11 cellular contexts compared by ENCODE assay signal in genomic region chr16:88939814-88940195, GRCh38. TPM values are rescaled to one million over a fixed set of nuclear protein-coding genes. Genes with fewer than 3 reads are reported as not detected.
DNase-seq lines count a peak whose midpoint lies in the region; ATAC-seq and TF ChIP-seq lines count a peak whose summit lies in the region.
"Had no signal": no experiment of that assay in that cellular context is flagged by ENCODE, and none has a peak within 500 bp of the region (broad histone marks: within the 10 kb centered on the region; RNA-seq: fewer than 3 reads in every experiment).

No MANE protein-coding gene starts in this region.

- DNase-seq in Jurkat, Clone E6-1 (ENCODE audit: low read depth, low spot score) = no peak
- DNase-seq in tibial artery = no peak
- DNase-seq in activated naive CD8-positive, alpha-beta T cell treated with anti-CD3 and anti-CD28 coated beads for 36 hours = no peak
- DNase-seq in NCI-H1930 (lab: John Stamatoyannopoulos, UW) = no peak
- DNase-seq: activated gamma-delta T cell; effector CD8-positive, alpha-beta T cell; GDM1 had no signal

- peaks cover 29 to 45% of the 10 kb centered on the region in 2 donors for H3K4me1 ChIP-seq in mucosa of rectum (ENCODE audit: control insufficient read depth in 2 of 2, insufficient read depth in 2 of 2, low read length in 2 of 2)
- H3K4me1 ChIP-seq in tibial artery = peaks cover 0 to 31% (median 18%) of the 10 kb centered on the region in 4 donors

- H3K9me3 ChIP-seq in mucosa of rectum (ENCODE audit: control insufficient read depth in 2 of 2, low read length in 2 of 2) = no peaks in the 10 kb centered on the region
- H3K9me3 ChIP-seq in tibial artery = no peaks in the 10 kb centered on the region

- H3K27me3 ChIP-seq in mucosa of rectum (ENCODE audit: control insufficient read depth in 2 of 2, insufficient read depth in 2 of 2, low read length in 2 of 2) (peaks cover 7 to 23% of the 10 kb centered on the region in 2 donors), tibial artery (peaks cover 0 to 89% of the 10 kb centered on the region in 2 donors)

- peaks cover 62% of the 10 kb centered on the region for H3K4me1 Mint-ChIP-seq in dendritic cell treated with granulocyte-macrophage colony-stimulating factor and Interleukin-4, amounts not matched to agents 40 ng/mL and 50 ng/mL, for 4 days (ENCODE audit: low read depth)
- H3K4me1 Mint-ChIP-seq in activated naive CD8-positive, alpha-beta T cell treated with anti-CD3 and anti-CD28 coated beads for 36 hours = peaks cover 6% of the 10 kb centered on the region

- peak overlapping the region; percentile 75 for H3K4me3 Mint-ChIP-seq in dendritic cell treated with granulocyte-macrophage colony-stimulating factor and Interleukin-4, amounts not matched to agents 40 ng/mL and 50 ng/mL, for 4 days
- no peak overlapping the region for H3K4me3 Mint-ChIP-seq in activated naive CD8-positive, alpha-beta T cell treated with anti-CD3 and anti-CD28 coated beads for 36 hours

- H3K27me3 Mint-ChIP-seq in dendritic cell treated with granulocyte-macrophage colony-stimulating factor and Interleukin-4, amounts not matched to agents 40 ng/mL and 50 ng/mL, for 4 days = peaks cover 38% of the 10 kb centered on the region
- peaks cover 64% of the 10 kb centered on the region for H3K27me3 Mint-ChIP-seq in activated naive CD8-positive, alpha-beta T cell treated with anti-CD3 and anti-CD28 coated beads for 36 hours

- H3K27ac Mint-ChIP-seq in dendritic cell treated with granulocyte-macrophage colony-stimulating factor and Interleukin-4, amounts not matched to agents 40 ng/mL and 50 ng/mL, for 4 days = peak overlapping the region; percentile 69
- H3K27ac Mint-ChIP-seq in activated naive CD8-positive, alpha-beta T cell treated with anti-CD3 and anti-CD28 coated beads for 36 hours = no peak overlapping the region

- peaks cover 10% of the 10 kb centered on the region for H3K36me3 Mint-ChIP-seq in dendritic cell treated with granulocyte-macrophage colony-stimulating factor and Interleukin-4, amounts not matched to agents 40 ng/mL and 50 ng/mL, for 4 days (ENCODE audit: low read depth)
- H3K36me3 Mint-ChIP-seq in activated naive CD8-positive, alpha-beta T cell treated with anti-CD3 and anti-CD28 coated beads for 36 hours = no peaks in the 10 kb centered on the region

- no peak for TF ChIP-seq CTCF in tibial artery (IDR thresholded peaks at IDR 0.05)

- intact Hi-C loops in dendritic cell treated with granulocyte-macrophage colony-stimulating factor and Interleukin-4, amounts not matched to agents 40 ng/mL and 50 ng/mL, for 4 days (cut with micrococcal nuclease) = loop anchor here (5.0 to 10.0 kb wide), 4 partner anchors 32 to 227 kb away; partner anchors contain the start of gene APRT
- intact Hi-C loops in tibial artery (cut with DNase I; ENCODE audit: low total_unique reads) = loop anchor here (10.0 kb wide), 2 partner anchors 55 to 275 kb away; partner anchors contain the start of gene ZNF778

- no peak for ATAC-seq in GM21447 (IDR thresholded peaks at IDR 0.05; ENCODE audit: unreplicated experiment)
- ATAC-seq in GM18520 (IDR thresholded peaks at IDR 0.05; ENCODE audit: unreplicated experiment) = no peak

- peak overlapping the region; percentile 42 to 48 for H3K27ac ChIP-seq in mucosa of rectum (ENCODE audit: low read depth in 2 of 2, low read length in 2 of 2)
- H3K27ac ChIP-seq in tibial artery = no peak overlapping the region

- peak overlapping the region; percentile 67 for H3K4me3 ChIP-seq in Jurkat, Clone E6-1 (ENCODE audit: low read length)
- H3K4me3 ChIP-seq in mucosa of rectum (ENCODE audit: low read length in 2 of 2) = peak overlapping the region; percentile 61 to 70
- peak overlapping the region; percentile 38 to 52 for H3K4me3 ChIP-seq in tibial artery

- H3K9me3 Mint-ChIP-seq in dendritic cell treated with granulocyte-macrophage colony-stimulating factor and Interleukin-4, amounts not matched to agents 40 ng/mL and 50 ng/mL, for 4 days = no peaks in the 10 kb centered on the region
- H3K9me3 Mint-ChIP-seq in activated naive CD8-positive, alpha-beta T cell treated with anti-CD3 and anti-CD28 coated beads for 36 hours = no peaks in the 10 kb centered on the region

- H3K9ac ChIP-seq in mucosa of rectum (ENCODE audit: low read depth in 1 of 2, low read length in 2 of 2) = peak overlapping the region in 1 of 2 donors; percentile 62

- H3K36me3 ChIP-seq in mucosa of rectum (ENCODE audit: control insufficient read depth in 2 of 2, insufficient read depth in 2 of 2, low read length in 2 of 2) = no peaks in the 10 kb centered on the region
- no peaks in the 10 kb centered on the region for H3K36me3 ChIP-seq in tibial artery

RNA-seq across cellular contexts. Expression of gene CBFA2T3, which starts 37.2 kb away (rescaled TPM):
- polyA plus RNA-seq in Jurkat, Clone E6-1 (2012; ENCODE audit: insufficient read depth, insufficient read length) = 33.8 TPM
- under 1 TPM; 0.28 to 0.56 TPM for total RNA-seq in activated naive CD8-positive, alpha-beta T cell treated with anti-CD3 and anti-CD28 coated beads for 36 hours

Comparison
In these comparisons a context has a peak if more than half of its experiments do, and no peak if none do; other contexts are left out.
1. H3K27ac ChIP-seq: peak in mucosa of rectum (2 of 2); none in tibial artery (0 of 2).
2. Peak in every context shown above with its lines, with median percentiles within 50 percentile points of each other: H3K4me3 ChIP-seq.